In genomic region chr2:152423684-152424083, GRCh38 we compare ENCODE assay signal across 29 cellular contexts.
"Had no signal": no experiment of that assay in that cellular context is flagged by ENCODE, and none has a peak within 500 bp of the region (broad histone marks: within the 10 kb centered on the region; RNA-seq: fewer than 3 reads in every experiment).

No MANE protein-coding gene starts in this region.

- H3K4me1 Mint-ChIP-seq: central memory CD8-positive, alpha-beta T cell; stimulated activated effector memory CD8-positive, alpha-beta T cell treated with anti-CD3 and anti-CD28 coated beads, Interleukin-12 subunit alpha, Interleukin-12 subunit beta, amount 100 ng/mL, for 72 hours had no signal

- H3K27me3 ChIP-seq: pancreas, sigmoid colon, thyroid gland, upper lobe of left lung, vagina had no signal

- H3K4me3 ChIP-seq: pancreas, prostate gland, sigmoid colon, thyroid gland, upper lobe of left lung, vagina had no signal

- FAIRE-seq: bronchial epithelial cell, frontal cortex, keratinocyte, pancreas, small intestine had no signal

- H3K9me3 Mint-ChIP-seq: activated naive CD4-positive, alpha-beta T cell treated with anti-CD3 and anti-CD28 coated beads, Interleukin-2, amount 50 U/mL, for 72 hours; central memory CD8-positive, alpha-beta T cell; neural crest cell; stimulated activated effector memory CD8-positive, alpha-beta T cell treated with anti-CD3 and anti-CD28 coated beads, Interleukin-12 subunit alpha, Interleukin-12 subunit beta, amount 100 ng/mL, for 72 hours; stimulated activated naive CD8-positive, alpha-beta T cell treated with anti-CD3 and anti-CD28 coated beads, Interleukin-15, Interleukin-2, amounts not matched to agents 100 ng/mL and 50 ng/mL, for 24 hours had no signal

- H3K4me3 Mint-ChIP-seq: central memory CD8-positive, alpha-beta T cell; naive thymus-derived CD4-positive, alpha-beta T cell; neural crest cell; stimulated activated effector memory CD8-positive, alpha-beta T cell treated with anti-CD3 and anti-CD28 coated beads, Interleukin-12 subunit alpha, Interleukin-12 subunit beta, amount 100 ng/mL, for 72 hours; stimulated activated naive CD8-positive, alpha-beta T cell treated with anti-CD3 and anti-CD28 coated beads, Interleukin-15, Interleukin-2, amounts not matched to agents 100 ng/mL and 50 ng/mL, for 24 hours had no signal

- ATAC-seq: activated naive CD4-positive, alpha-beta T cell treated with anti-CD3 and anti-CD28 coated beads, Interleukin-2, amount 50 U/mL, for 72 hours; left cardiac atrium; left ventricle myocardium superior; naive thymus-derived CD4-positive, alpha-beta T cell; pancreas; stimulated activated effector memory CD8-positive, alpha-beta T cell treated with anti-CD3 and anti-CD28 coated beads, Interleukin-12 subunit alpha, Interleukin-12 subunit beta, amount 100 ng/mL, for 72 hours had no signal

- H3K9me3 ChIP-seq: pancreas, prostate gland, sigmoid colon, thyroid gland, upper lobe of left lung, vagina had no signal

- H3K36me3 Mint-ChIP-seq: activated naive CD4-positive, alpha-beta T cell treated with anti-CD3 and anti-CD28 coated beads, Interleukin-2, amount 50 U/mL, for 72 hours; naive thymus-derived CD4-positive, alpha-beta T cell; stimulated activated effector memory CD8-positive, alpha-beta T cell treated with anti-CD3 and anti-CD28 coated beads, Interleukin-12 subunit alpha, Interleukin-12 subunit beta, amount 100 ng/mL, for 72 hours had no signal

- H3K27ac ChIP-seq: pancreas, prostate gland, sigmoid colon, thyroid gland, vagina had no signal

- H3K4me1 ChIP-seq: prostate gland had no signal

- DNase-seq: activated CD4-positive, alpha-beta T cell treated with anti-CD3 and anti-CD28 coated beads for 48 hours; activated CD4-positive, alpha-beta T cell treated with anti-CD3 and anti-CD28 coated beads, Interleukin-2, amount 50 U/mL, for 48 hours; activated CD8-positive, alpha-beta memory T cell treated with anti-CD3 and anti-CD28 coated beads, Interleukin-2, amount 50 U/mL, for 4 hours; activated T-cell treated with anti-CD3 and anti-CD28 coated beads, Interleukin-2, amount 50 U/mL, for 1 hour; dermis blood vessel endothelial cell; effector CD8-positive, alpha-beta T cell; glutamatergic neuron; left cardiac atrium; left ventricle myocardium superior; midbrain; naive thymus-derived CD4-positive, alpha-beta T cell; nucleus accumbens; pancreas; retina; sigmoid colon; small intestine; stimulated activated CD4-positive, alpha-beta T cell treated with anti-CD3 and anti-CD28 coated beads, Interleukin-4, amount 100 ng/mL, for 24 hours; thyroid gland; upper lobe of left lung had no signal

- H3K27ac Mint-ChIP-seq: activated naive CD4-positive, alpha-beta T cell treated with anti-CD3 and anti-CD28 coated beads, Interleukin-2, amount 50 U/mL, for 72 hours; naive thymus-derived CD4-positive, alpha-beta T cell; stimulated activated effector memory CD8-positive, alpha-beta T cell treated with anti-CD3 and anti-CD28 coated beads, Interleukin-12 subunit alpha, Interleukin-12 subunit beta, amount 100 ng/mL, for 72 hours; stimulated activated naive CD8-positive, alpha-beta T cell treated with anti-CD3 and anti-CD28 coated beads, Interleukin-15, Interleukin-2, amounts not matched to agents 100 ng/mL and 50 ng/mL, for 24 hours had no signal

- H3K36me3 ChIP-seq: pancreas, prostate gland, sigmoid colon, thyroid gland, upper lobe of left lung, vagina had no signal
